8 cellular contexts compared by ENCODE assay signal in genomic region chr14:51094282-51094821, GRCh38. TPM values are rescaled to one million over a fixed set of nuclear protein-coding genes. Genes with fewer than 3 reads are reported as not detected.
DNase-seq lines count a peak whose midpoint lies in the region; ATAC-seq and TF ChIP-seq lines count a peak whose summit lies in the region.

No MANE protein-coding gene starts in this region.

- H3K36me3 ChIP-seq in mucosa of descending colon (ENCODE audit: low read depth) (no peaks in the 10 kb centered on the region), tibial artery (no peaks in the 10 kb centered on the region)

- ATAC-seq in SK-N-SH treated with all-trans-retinoic acid at 6 μM for 48 hours (peak; percentile 24), mucosa of descending colon (peak; percentile 22), GM18867 (IDR thresholded peaks at IDR 0.05; ENCODE audit: unreplicated experiment) (no peak)

- H3K4me1 Mint-ChIP-seq in dendritic cell treated with granulocyte-macrophage colony-stimulating factor and Interleukin-4, amounts not matched to agents 40 ng/mL and 50 ng/mL, for 4 days (ENCODE audit: low read depth), result peaks cover 27% of the 10 kb centered on the region

- TF ChIP-seq CTCF in mucosa of descending colon (IDR thresholded peaks at IDR 0.05) (no peak), tibial artery (IDR thresholded peaks at IDR 0.05) (no peak)

- peaks cover 45% of the 10 kb centered on the region for H3K27me3 Mint-ChIP-seq in dendritic cell treated with granulocyte-macrophage colony-stimulating factor and Interleukin-4, amounts not matched to agents 40 ng/mL and 50 ng/mL, for 4 days

- H3K27ac Mint-ChIP-seq in dendritic cell treated with granulocyte-macrophage colony-stimulating factor and Interleukin-4, amounts not matched to agents 40 ng/mL and 50 ng/mL, for 4 days, result no peak overlapping the region

- DNase-seq in NCI-H524 (lab: John Stamatoyannopoulos, UW) (peak; percentile 49 to 71), NCI-H524 treated with DMSO at 0.1 percent for 48 hours (lab: John Stamatoyannopoulos, UW) (no peak), mucosa of descending colon (peak in 2 of 3 donors; percentile 9 to 43), tibial artery (no peak), H4 (ENCODE audit: low spot score) (no peak)

- peaks cover 17% of the 10 kb centered on the region for H3K4me1 ChIP-seq in mucosa of descending colon (ENCODE audit: low read depth)
- H3K4me1 ChIP-seq in tibial artery, result peaks cover 0 to 30% (median 23%) of the 10 kb centered on the region in 4 donors

- H3K36me3 Mint-ChIP-seq in dendritic cell treated with granulocyte-macrophage colony-stimulating factor and Interleukin-4, amounts not matched to agents 40 ng/mL and 50 ng/mL, for 4 days (ENCODE audit: low read depth), result no peaks in the 10 kb centered on the region

- H3K9me3 ChIP-seq in mucosa of descending colon, result no peaks in the 10 kb centered on the region
- no peaks in the 10 kb centered on the region for H3K9me3 ChIP-seq in tibial artery

- peak overlapping the region; percentile 42 for H3K4me3 ChIP-seq in mucosa of descending colon
- peak overlapping the region; percentile 50 to 65 for H3K4me3 ChIP-seq in tibial artery

- peaks cover 6 to 39% of the 10 kb centered on the region in 2 donors for H3K27me3 ChIP-seq in tibial artery

- peak overlapping the region; percentile 87 for H3K4me3 Mint-ChIP-seq in dendritic cell treated with granulocyte-macrophage colony-stimulating factor and Interleukin-4, amounts not matched to agents 40 ng/mL and 50 ng/mL, for 4 days

- H3K27ac ChIP-seq in tibial artery, result no peak overlapping the region

- intact Hi-C loops in dendritic cell treated with granulocyte-macrophage colony-stimulating factor and Interleukin-4, amounts not matched to agents 40 ng/mL and 50 ng/mL, for 4 days (cut with micrococcal nuclease), result loop anchor here (10.0 kb wide), 1 partner anchor 130 kb away; no protein-coding TSS in a partner anchor
- intact Hi-C loops in mucosa of descending colon (cut with DNase I, micrococcal nuclease) (loop anchor here (10.0 kb wide), 2 partner anchors 100 to 120 kb away; no protein-coding TSS in a partner anchor), tibial artery (cut with DNase I; ENCODE audit: low total_unique reads) (no loop called here)

- no peaks in the 10 kb centered on the region for H3K9me3 Mint-ChIP-seq in dendritic cell treated with granulocyte-macrophage colony-stimulating factor and Interleukin-4, amounts not matched to agents 40 ng/mL and 50 ng/mL, for 4 days

TF ChIP-seq in SK-N-SH treated with all-trans-retinoic acid at 6 μM for 48 hours, 23 proteins besides CTCF, POLR2A, EP300 and RAD21:
- TF ChIP-seq SNAI2 (CRISPR knock-in tag; IDR thresholded peaks at IDR 0.05), result no peak
- TF ChIP-seq, protein P1, sequence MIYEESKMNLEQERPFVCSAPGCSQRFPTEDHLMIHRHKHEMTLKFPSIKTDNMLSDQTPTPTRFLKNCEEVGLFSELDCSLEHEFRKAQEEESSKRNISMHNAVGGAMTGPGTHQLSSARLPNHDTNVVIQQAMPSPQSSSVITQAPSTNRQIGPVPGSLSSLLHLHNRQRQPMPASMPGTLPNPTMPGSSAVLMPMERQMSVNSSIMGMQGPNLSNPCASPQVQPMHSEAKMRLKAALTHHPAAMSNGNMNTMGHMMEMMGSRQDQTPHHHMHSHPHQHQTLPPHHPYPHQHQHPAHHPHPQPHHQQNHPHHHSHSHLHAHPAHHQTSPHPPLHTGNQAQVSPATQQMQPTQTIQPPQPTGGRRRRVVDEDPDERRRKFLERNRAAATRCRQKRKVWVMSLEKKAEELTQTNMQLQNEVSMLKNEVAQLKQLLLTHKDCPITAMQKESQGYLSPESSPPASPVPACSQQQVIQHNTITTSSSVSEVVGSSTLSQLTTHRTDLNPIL (CRISPR knock-in tag; IDR thresholded peaks at IDR 0.05; ENCODE audit: low read depth), result no peak
- no peak for TF ChIP-seq ISL1 (CRISPR knock-in tag; IDR thresholded peaks at IDR 0.05)
- no peak for TF ChIP-seq TCF4 (CRISPR knock-in tag; IDR thresholded peaks at IDR 0.05; ENCODE audit: borderline replicate concordance)
- TF ChIP-seq CSRNP3 (CRISPR knock-in tag; IDR thresholded peaks at IDR 0.05), result no peak
- TF ChIP-seq ZNF8 (CRISPR knock-in tag; IDR thresholded peaks at IDR 0.05), result no peak
- TF ChIP-seq TOX (CRISPR knock-in tag; IDR thresholded peaks at IDR 0.05; ENCODE audit: borderline replicate concordance), result no peak
- no peak for TF ChIP-seq ARNTL (CRISPR knock-in tag; IDR thresholded peaks at IDR 0.05; ENCODE audit: borderline replicate concordance, low read depth)
- no peak for TF ChIP-seq CSDC2 (CRISPR knock-in tag; IDR thresholded peaks at IDR 0.05)
- no peak for TF ChIP-seq GLIS3 (CRISPR knock-in tag; IDR thresholded peaks at IDR 0.05)
- TF ChIP-seq ZFP30 (CRISPR knock-in tag; IDR thresholded peaks at IDR 0.05), result no peak
- no peak for TF ChIP-seq OSR1 (CRISPR knock-in tag; IDR thresholded peaks at IDR 0.05)
- TF ChIP-seq ZC3H10 (CRISPR knock-in tag; IDR thresholded peaks at IDR 0.05), result no peak
- TF ChIP-seq ESRRG (CRISPR knock-in tag; IDR thresholded peaks at IDR 0.05), result no peak
- TF ChIP-seq ZNF70 (CRISPR knock-in tag; IDR thresholded peaks at IDR 0.05), result no peak
- TF ChIP-seq, protein P2, sequence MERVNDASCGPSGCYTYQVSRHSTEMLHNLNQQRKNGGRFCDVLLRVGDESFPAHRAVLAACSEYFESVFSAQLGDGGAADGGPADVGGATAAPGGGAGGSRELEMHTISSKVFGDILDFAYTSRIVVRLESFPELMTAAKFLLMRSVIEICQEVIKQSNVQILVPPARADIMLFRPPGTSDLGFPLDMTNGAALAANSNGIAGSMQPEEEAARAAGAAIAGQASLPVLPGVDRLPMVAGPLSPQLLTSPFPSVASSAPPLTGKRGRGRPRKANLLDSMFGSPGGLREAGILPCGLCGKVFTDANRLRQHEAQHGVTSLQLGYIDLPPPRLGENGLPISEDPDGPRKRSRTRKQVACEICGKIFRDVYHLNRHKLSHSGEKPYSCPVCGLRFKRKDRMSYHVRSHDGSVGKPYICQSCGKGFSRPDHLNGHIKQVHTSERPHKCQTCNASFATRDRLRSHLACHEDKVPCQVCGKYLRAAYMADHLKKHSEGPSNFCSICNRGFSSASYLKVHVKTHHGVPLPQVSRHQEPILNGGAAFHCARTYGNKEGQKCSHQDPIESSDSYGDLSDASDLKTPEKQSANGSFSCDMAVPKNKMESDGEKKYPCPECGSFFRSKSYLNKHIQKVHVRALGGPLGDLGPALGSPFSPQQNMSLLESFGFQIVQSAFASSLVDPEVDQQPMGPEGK (CRISPR knock-in tag; IDR thresholded peaks at IDR 0.05; ENCODE audit: borderline replicate concordance), result no peak
- TF ChIP-seq, protein P3, sequence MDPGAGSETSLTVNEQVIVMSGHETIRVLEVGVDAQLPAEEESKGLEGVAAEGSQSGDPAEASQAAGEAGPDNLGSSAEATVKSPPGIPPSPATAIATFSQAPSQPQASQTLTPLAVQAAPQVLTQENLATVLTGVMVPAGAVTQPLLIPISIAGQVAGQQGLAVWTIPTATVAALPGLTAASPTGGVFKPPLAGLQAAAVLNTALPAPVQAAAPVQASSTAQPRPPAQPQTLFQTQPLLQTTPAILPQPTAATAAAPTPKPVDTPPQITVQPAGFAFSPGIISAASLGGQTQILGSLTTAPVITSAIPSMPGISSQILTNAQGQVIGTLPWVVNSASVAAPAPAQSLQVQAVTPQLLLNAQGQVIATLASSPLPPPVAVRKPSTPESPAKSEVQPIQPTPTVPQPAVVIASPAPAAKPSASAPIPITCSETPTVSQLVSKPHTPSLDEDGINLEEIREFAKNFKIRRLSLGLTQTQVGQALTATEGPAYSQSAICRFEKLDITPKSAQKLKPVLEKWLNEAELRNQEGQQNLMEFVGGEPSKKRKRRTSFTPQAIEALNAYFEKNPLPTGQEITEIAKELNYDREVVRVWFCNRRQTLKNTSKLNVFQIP (CRISPR knock-in tag; IDR thresholded peaks at IDR 0.05; ENCODE audit: borderline replicate concordance, low read depth), result no peak
- TF ChIP-seq ZFP3 (CRISPR knock-in tag; IDR thresholded peaks at IDR 0.05), result no peak
- TF ChIP-seq, protein P4, sequence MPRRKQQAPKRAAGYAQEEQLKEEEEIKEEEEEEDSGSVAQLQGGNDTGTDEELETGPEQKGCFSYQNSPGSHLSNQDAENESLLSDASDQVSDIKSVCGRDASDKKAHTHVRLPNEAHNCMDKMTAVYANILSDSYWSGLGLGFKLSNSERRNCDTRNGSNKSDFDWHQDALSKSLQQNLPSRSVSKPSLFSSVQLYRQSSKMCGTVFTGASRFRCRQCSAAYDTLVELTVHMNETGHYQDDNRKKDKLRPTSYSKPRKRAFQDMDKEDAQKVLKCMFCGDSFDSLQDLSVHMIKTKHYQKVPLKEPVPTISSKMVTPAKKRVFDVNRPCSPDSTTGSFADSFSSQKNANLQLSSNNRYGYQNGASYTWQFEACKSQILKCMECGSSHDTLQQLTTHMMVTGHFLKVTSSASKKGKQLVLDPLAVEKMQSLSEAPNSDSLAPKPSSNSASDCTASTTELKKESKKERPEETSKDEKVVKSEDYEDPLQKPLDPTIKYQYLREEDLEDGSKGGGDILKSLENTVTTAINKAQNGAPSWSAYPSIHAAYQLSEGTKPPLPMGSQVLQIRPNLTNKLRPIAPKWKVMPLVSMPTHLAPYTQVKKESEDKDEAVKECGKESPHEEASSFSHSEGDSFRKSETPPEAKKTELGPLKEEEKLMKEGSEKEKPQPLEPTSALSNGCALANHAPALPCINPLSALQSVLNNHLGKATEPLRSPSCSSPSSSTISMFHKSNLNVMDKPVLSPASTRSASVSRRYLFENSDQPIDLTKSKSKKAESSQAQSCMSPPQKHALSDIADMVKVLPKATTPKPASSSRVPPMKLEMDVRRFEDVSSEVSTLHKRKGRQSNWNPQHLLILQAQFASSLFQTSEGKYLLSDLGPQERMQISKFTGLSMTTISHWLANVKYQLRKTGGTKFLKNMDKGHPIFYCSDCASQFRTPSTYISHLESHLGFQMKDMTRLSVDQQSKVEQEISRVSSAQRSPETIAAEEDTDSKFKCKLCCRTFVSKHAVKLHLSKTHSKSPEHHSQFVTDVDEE (CRISPR knock-in tag; IDR thresholded peaks at IDR 0.05), result no peak

RNA-seq across cellular contexts. Expression of gene TRIM9, which starts 0.6 kb away (rescaled TPM):
- 1 to 10 TPM in 2 of 3 donors, under 1 TPM in 1; 0.72 to 8.7 (median 3.9) TPM for total RNA-seq in mucosa of descending colon
- 0.06 and 0.48 TPM in 2 replicates for total RNA-seq in H4 (2014; rRNA removed; shearing (Covaris generic))

Comparison
In these comparisons a context has a peak if more than half of its experiments do, and no peak if none do; other contexts are left out.
1. DNase-seq: peak in NCI-H524 (2 of 2) and mucosa of descending colon (2 of 3); none in NCI-H524 treated with DMSO at 0.1 percent for 48 hours (single experiment), tibial artery (0 of 2) and H4 (single experiment).